8 cellular contexts compared by ENCODE assay signal in the genomic region with DNA sequence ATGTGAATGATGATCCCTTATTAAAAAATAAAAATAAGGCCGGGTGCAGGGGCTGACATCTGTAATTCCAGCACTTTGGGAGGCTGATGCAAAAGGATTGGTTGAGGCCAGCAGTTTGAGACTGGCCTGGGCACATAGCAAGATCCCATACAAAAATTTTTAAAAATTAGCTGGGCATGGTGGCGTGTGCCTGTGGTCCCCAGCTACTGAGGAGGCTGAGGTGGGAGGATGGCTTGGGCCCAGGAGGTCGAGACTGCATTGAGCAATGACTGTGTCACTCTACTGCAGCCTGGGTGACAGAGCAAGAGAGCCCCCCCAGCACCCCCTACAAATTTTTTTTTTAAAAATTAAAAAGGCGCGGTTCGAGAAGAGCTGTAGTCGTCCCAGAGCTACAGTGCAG. TPM values are rescaled to one million over a fixed set of nuclear protein-coding genes. Genes with fewer than 3 reads are reported as not detected.
DNase-seq lines count a peak whose midpoint lies in the region; ATAC-seq and TF ChIP-seq lines count a peak whose summit lies in the region.

No MANE protein-coding gene starts in this region.

- peak overlapping the region in 16 of 21 experiments; percentile 53 to 98 (median 78) for H3K27ac ChIP-seq in skin epidermis

- no peaks in the 10 kb centered on the region for H3K9me3 Mint-ChIP-seq in HFFc6
- no peaks in the 10 kb centered on the region for H3K9me3 Mint-ChIP-seq in activated CD4-positive, alpha-beta memory T cell treated with anti-CD3 and anti-CD28 coated beads for 36 hours

- H3K4me1 Mint-ChIP-seq in HFFc6 (ENCODE audit: low read depth), result peaks cover 52% of the 10 kb centered on the region
- H3K4me1 Mint-ChIP-seq in activated CD4-positive, alpha-beta memory T cell treated with anti-CD3 and anti-CD28 coated beads for 36 hours (ENCODE audit: low read depth), result peaks cover 30% of the 10 kb centered on the region

- peaks cover 23% of the 10 kb centered on the region for H3K36me3 Mint-ChIP-seq in HFFc6 (ENCODE audit: low read depth)
- peaks cover 2% of the 10 kb centered on the region for H3K36me3 Mint-ChIP-seq in activated CD4-positive, alpha-beta memory T cell treated with anti-CD3 and anti-CD28 coated beads for 36 hours

- no peak for ATAC-seq in HG03354 (IDR thresholded peaks at IDR 0.05; ENCODE audit: poor library complexity, severe bottlenecking, unreplicated experiment)
- no peak for ATAC-seq in GM21786 (IDR thresholded peaks at IDR 0.05; ENCODE audit: unreplicated experiment)

- TF ChIP-seq CTCF in HFFc6 (IDR thresholded peaks at IDR 0.05), result no peak

- POLR2A ChIA-PET in activated CD4-positive, alpha-beta memory T cell treated with anti-CD3 and anti-CD28 coated beads for 36 hours (lab: Charles Lee), result interaction anchor here (0.8 kb wide), 1 partner anchor 13 kb away, joined by 3 read pairs; no protein-coding TSS in a partner anchor

- H3K27ac Mint-ChIP-seq in HFFc6, result no peak overlapping the region; the same call in 1 of the 2 replicates
- H3K27ac Mint-ChIP-seq in activated CD4-positive, alpha-beta memory T cell treated with anti-CD3 and anti-CD28 coated beads for 36 hours, result peak overlapping the region; percentile 18

- H3K4me3 Mint-ChIP-seq in HFFc6, result peak overlapping the region; percentile 79
- peak overlapping the region; percentile 75 for H3K4me3 Mint-ChIP-seq in activated CD4-positive, alpha-beta memory T cell treated with anti-CD3 and anti-CD28 coated beads for 36 hours

- DNase-seq in HFFc6 (no peak), head of caudate nucleus (no peak), NCI-H2081 treated with DMSO at 0.1 percent for 48 hours (lab: John Stamatoyannopoulos, UW) (no peak)
- no peak for DNase-seq in activated CD4-positive, alpha-beta memory T cell treated with anti-CD3 and anti-CD28 coated beads for 36 hours

- CTCF ChIA-PET in activated CD4-positive, alpha-beta memory T cell treated with anti-CD3 and anti-CD28 coated beads for 36 hours (lab: Charles Lee), result interaction anchor here (1.1 kb wide), 1 partner anchor 598 kb away, joined by 4 read pairs; the partner anchor contains the start of gene TRRAP

- peaks cover 14% of the 10 kb centered on the region for H3K27me3 Mint-ChIP-seq in HFFc6 (ENCODE audit: insufficient read depth)
- no peaks in the 10 kb centered on the region for H3K27me3 Mint-ChIP-seq in activated CD4-positive, alpha-beta memory T cell treated with anti-CD3 and anti-CD28 coated beads for 36 hours

- H3K4me3 ChIP-seq in iPS-11a (ENCODE audit: low read depth, low read length) (peak overlapping the region; percentile 57), skin epidermis (peak overlapping the region in 5 of 7 experiments; percentile 57 to 93 (median 89))

- intact Hi-C loops in activated CD4-positive, alpha-beta memory T cell treated with anti-CD3 and anti-CD28 coated beads for 36 hours (cut with micrococcal nuclease), result loop anchor here (2.0 to 5.0 kb wide), 2 partner anchors 137 to 599 kb away; partner anchors contain the start of gene TRRAP
- intact Hi-C loops in head of caudate nucleus (cut with DNase I), result loop anchor here (10.0 kb wide), 1 partner anchor 595 kb away; the partner anchor contains the start of genes TMEM130 and TRRAP

RNA-seq across cellular contexts. Expression of gene BRI3, which starts 1.2 kb away (rescaled TPM):
- total RNA-seq in HFFc6 (2021; fragmentation: NEBNext Ultra II Directional; extraction: Animal tissue kit (Norgen Biotek cat#: 25700)), result 100 to 1,000 TPM; 288 to 304 (median 295) TPM
- 10 to 100 TPM; 52.0 to 52.9 TPM for total RNA-seq in activated CD4-positive, alpha-beta memory T cell treated with anti-CD3 and anti-CD28 coated beads for 36 hours

RNA-seq across cellular contexts. Expression of gene TECPR1, which starts 28.3 kb away (rescaled TPM):
- total RNA-seq in HFFc6 (2021; fragmentation: NEBNext Ultra II Directional; extraction: Animal tissue kit (Norgen Biotek cat#: 25700)), result 10 to 100 TPM; 25.6 to 35.6 (median 29.3) TPM
- total RNA-seq in activated CD4-positive, alpha-beta memory T cell treated with anti-CD3 and anti-CD28 coated beads for 36 hours, result 10 to 100 TPM; 34.5 to 35.3 TPM

Comparison
In these comparisons a context has a peak if more than half of its experiments do, and no peak if none do; other contexts are left out.
1. RNA of gene BRI3, which starts 1.2 kb away (total RNA-seq): 288 to 304 TPM in HFFc6; 52.0 to 52.9 TPM in activated CD4-positive, alpha-beta memory T cell treated with anti-CD3 and anti-CD28 coated beads for 36 hours; every median in the first group is over 4 times any median in the second.